25 cellular contexts compared by ENCODE assay signal in genomic region chr5:139090566-139090965, GRCh38.
"Had no signal": no experiment of that assay in that cellular context is flagged by ENCODE, and none has a peak within 500 bp of the region (broad histone marks: within the 10 kb centered on the region; RNA-seq: fewer than 3 reads in every experiment).

No MANE protein-coding gene starts in this region.

- H3K27ac ChIP-seq: left ventricle myocardium inferior, pancreas, prostate gland, skin epidermis, spleen, suprapubic skin, thoracic aorta, uterus had no signal

- H3K4me1 ChIP-seq: pancreas, prostate gland, suprapubic skin, uterus had no signal

- H3K27me3 ChIP-seq: pancreas, spleen, suprapubic skin, tibial nerve, uterus had no signal

- H3K4me3 ChIP-seq: left ventricle myocardium inferior, lung, pancreas, prostate gland, skin epidermis, spleen, suprapubic skin, thoracic aorta, tibial nerve, uterus had no signal

- H3K9me3 ChIP-seq: left ventricle myocardium inferior, pancreas, prostate gland, spleen, suprapubic skin, thoracic aorta, tibial nerve, uterus had no signal

- H3K36me3 ChIP-seq: pancreas, prostate gland, suprapubic skin, thoracic aorta, tibial nerve, uterus had no signal

- DNase-seq: hypothalamus; immature natural killer cell; kidney; left colon; left ventricle myocardium inferior; mesendoderm; naive B cell; natural killer cell; nucleus accumbens; pancreas; posterior cingulate gyrus; retina; right cardiac atrium; spleen; stimulated activated CD4-positive, alpha-beta T cell treated with anti-CD3 and anti-CD28 coated beads, Interleukin-4, amount 100 ng/mL, for 24 hours; stimulated activated naive CD4-positive, alpha-beta T cell; uterus had no signal

- ATAC-seq: natural killer cell; pancreas; right cardiac atrium; sciatic nerve; stimulated activated effector memory CD8-positive, alpha-beta T cell treated with anti-CD3 and anti-CD28 coated beads, Interleukin-12 subunit alpha, Interleukin-12 subunit beta, amount 100 ng/mL, for 72 hours had no signal
